1 cellular context compared by ENCODE assay signal in the genomic region with DNA sequence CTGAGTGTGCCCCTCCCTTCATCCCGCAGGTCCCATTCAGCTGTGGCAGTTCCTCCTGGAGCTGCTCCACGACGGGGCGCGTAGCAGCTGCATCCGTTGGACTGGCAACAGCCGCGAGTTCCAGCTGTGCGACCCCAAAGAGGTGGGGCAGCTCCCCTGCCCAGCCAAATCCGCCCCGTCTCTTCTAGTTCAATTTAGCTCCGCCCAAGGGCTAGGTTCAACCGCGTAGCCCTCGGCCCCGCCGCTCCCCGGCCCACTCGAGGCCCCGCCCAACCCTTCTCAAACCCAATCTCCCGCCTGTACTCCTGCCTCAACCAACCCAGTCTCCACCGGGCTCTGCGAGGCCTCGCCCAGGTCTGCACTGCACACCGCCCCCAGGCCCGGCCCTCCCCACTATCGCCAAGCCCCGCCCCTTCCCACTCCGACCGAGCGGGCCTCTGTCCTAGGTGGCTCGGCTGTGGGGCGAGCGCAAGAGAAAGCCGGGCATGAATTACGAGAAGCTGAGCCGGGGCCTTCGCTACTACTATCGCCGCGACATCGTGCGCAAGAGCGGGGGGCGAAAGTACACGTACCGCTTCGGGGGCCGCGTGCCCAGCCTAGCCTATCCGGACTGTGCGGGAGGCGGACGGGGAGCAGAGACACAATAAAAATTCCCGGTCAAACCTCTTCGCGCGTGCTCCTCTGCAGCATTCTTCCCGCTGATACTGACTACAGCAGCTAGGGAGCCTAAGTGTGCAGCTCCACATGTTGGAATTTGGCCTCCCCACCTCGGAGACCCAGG.
TF ChIP-seq lines count a peak whose summit lies in the region.

No MANE protein-coding gene starts in this region.

TF ChIP-seq in HepG2, 621 proteins besides CTCF, POLR2A, EP300 and RAD21 (continues in another document):
- TF ChIP-seq ZNF724P (CRISPR knock-in tag; IDR thresholded peaks at IDR 0.05; ENCODE audit: borderline replicate concordance) = 0 out of 2 replicates have a peak, but pooled peaks have one; percentile 37
- TF ChIP-seq GTF3A (CRISPR knock-in tag; conservative IDR thresholded peaks at IDR 0.05) = no peak
- 0 out of 2 replicates have a peak, but pooled peaks have one; percentile 1 for TF ChIP-seq IRF2 (CRISPR knock-in tag; IDR thresholded peaks at IDR 0.05)
- peak; percentile 61; the same call in 1 of the 2 replicates for TF ChIP-seq FOXC1 (CRISPR knock-in tag; IDR thresholded peaks at IDR 0.05; ENCODE audit: borderline replicate concordance)
- TF ChIP-seq POGZ (CRISPR knock-in tag; IDR thresholded peaks at IDR 0.05) = peak; percentile 66
- peak; percentile 56 for TF ChIP-seq GABPB1 (CRISPR knock-in tag; IDR thresholded peaks at IDR 0.05)
- TF ChIP-seq MZF1 (CRISPR knock-in tag; IDR thresholded peaks at IDR 0.05; ENCODE audit: borderline replicate concordance) = no peak
- TF ChIP-seq, protein P1, sequence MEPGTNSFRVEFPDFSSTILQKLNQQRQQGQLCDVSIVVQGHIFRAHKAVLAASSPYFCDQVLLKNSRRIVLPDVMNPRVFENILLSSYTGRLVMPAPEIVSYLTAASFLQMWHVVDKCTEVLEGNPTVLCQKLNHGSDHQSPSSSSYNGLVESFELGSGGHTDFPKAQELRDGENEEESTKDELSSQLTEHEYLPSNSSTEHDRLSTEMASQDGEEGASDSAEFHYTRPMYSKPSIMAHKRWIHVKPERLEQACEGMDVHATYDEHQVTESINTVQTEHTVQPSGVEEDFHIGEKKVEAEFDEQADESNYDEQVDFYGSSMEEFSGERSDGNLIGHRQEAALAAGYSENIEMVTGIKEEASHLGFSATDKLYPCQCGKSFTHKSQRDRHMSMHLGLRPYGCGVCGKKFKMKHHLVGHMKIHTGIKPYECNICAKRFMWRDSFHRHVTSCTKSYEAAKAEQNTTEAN (CRISPR knock-in tag; conservative IDR thresholded peaks at IDR 0.05) = 0 out of 2 replicates have a peak, but pooled peaks have one; percentile 27
- TF ChIP-seq NCOA2 (CRISPR knock-in tag; IDR thresholded peaks at IDR 0.05) = no peak
- no peak for TF ChIP-seq LCORL (IDR thresholded peaks at IDR 0.05)
- peak; percentile 78; the same call in 1 of the 2 replicates for TF ChIP-seq LCORL (CRISPR knock-in tag; IDR thresholded peaks at IDR 0.05)
- peak; percentile 58 for TF ChIP-seq PHF8 (CRISPR knock-in tag; IDR thresholded peaks at IDR 0.05)
- no peak for TF ChIP-seq KAT7 (CRISPR knock-in tag; IDR thresholded peaks at IDR 0.05; ENCODE audit: borderline replicate concordance)
- TF ChIP-seq ZNF263 (CRISPR knock-in tag; IDR thresholded peaks at IDR 0.05) = 0 out of 2 replicates have a peak, but pooled peaks have one; percentile 11
- TF ChIP-seq FOXP1 (IDR thresholded peaks at IDR 0.05) = no peak
- TF ChIP-seq FOXP1 (CRISPR knock-in tag; IDR thresholded peaks at IDR 0.05) = no peak
- 0 out of 2 replicates have a peak, but pooled peaks have one; percentile 38 for TF ChIP-seq ZNF878 (CRISPR knock-in tag; IDR thresholded peaks at IDR 0.05)
- TF ChIP-seq, protein P2, sequence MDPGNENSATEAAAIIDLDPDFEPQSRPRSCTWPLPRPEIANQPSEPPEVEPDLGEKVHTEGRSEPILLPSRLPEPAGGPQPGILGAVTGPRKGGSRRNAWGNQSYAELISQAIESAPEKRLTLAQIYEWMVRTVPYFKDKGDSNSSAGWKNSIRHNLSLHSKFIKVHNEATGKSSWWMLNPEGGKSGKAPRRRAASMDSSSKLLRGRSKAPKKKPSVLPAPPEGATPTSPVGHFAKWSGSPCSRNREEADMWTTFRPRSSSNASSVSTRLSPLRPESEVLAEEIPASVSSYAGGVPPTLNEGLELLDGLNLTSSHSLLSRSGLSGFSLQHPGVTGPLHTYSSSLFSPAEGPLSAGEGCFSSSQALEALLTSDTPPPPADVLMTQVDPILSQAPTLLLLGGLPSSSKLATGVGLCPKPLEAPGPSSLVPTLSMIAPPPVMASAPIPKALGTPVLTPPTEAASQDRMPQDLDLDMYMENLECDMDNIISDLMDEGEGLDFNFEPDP (CRISPR knock-in tag; conservative IDR thresholded peaks at IDR 0.05) = no peak
- no peak for TF ChIP-seq ZNF232 (CRISPR knock-in tag; IDR thresholded peaks at IDR 0.05; ENCODE audit: borderline replicate concordance)
- peak; percentile 11 for TF ChIP-seq ZNF747 (CRISPR knock-in tag; IDR thresholded peaks at IDR 0.05; ENCODE audit: borderline replicate concordance)
- TF ChIP-seq ZNF768 (CRISPR knock-in tag; IDR thresholded peaks at IDR 0.05) = peak; percentile 25; the same call in 1 of the 2 replicates
- TF ChIP-seq ZNF782 (CRISPR knock-in tag; IDR thresholded peaks at IDR 0.05; ENCODE audit: borderline replicate concordance) = peak; percentile 25; the same call in 1 of the 2 replicates
- TF ChIP-seq, protein P3, sequence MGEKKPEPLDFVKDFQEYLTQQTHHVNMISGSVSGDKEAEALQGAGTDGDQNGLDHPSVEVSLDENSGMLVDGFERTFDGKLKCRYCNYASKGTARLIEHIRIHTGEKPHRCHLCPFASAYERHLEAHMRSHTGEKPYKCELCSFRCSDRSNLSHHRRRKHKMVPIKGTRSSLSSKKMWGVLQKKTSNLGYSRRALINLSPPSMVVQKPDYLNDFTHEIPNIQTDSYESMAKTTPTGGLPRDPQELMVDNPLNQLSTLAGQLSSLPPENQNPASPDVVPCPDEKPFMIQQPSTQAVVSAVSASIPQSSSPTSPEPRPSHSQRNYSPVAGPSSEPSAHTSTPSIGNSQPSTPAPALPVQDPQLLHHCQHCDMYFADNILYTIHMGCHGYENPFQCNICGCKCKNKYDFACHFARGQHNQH (CRISPR knock-in tag; IDR thresholded peaks at IDR 0.05) = peak; percentile 25; the same call in 1 of the 2 replicates
- TF ChIP-seq SAP130 (CRISPR knock-in tag; IDR thresholded peaks at IDR 0.05; ENCODE audit: low read depth) = peak; percentile 60; the same call in 1 of the 2 replicates
- peak; percentile 60; the same call in 1 of the 2 replicates for TF ChIP-seq ZNF564 (CRISPR knock-in tag; IDR thresholded peaks at IDR 0.05)
- TF ChIP-seq, protein P4, sequence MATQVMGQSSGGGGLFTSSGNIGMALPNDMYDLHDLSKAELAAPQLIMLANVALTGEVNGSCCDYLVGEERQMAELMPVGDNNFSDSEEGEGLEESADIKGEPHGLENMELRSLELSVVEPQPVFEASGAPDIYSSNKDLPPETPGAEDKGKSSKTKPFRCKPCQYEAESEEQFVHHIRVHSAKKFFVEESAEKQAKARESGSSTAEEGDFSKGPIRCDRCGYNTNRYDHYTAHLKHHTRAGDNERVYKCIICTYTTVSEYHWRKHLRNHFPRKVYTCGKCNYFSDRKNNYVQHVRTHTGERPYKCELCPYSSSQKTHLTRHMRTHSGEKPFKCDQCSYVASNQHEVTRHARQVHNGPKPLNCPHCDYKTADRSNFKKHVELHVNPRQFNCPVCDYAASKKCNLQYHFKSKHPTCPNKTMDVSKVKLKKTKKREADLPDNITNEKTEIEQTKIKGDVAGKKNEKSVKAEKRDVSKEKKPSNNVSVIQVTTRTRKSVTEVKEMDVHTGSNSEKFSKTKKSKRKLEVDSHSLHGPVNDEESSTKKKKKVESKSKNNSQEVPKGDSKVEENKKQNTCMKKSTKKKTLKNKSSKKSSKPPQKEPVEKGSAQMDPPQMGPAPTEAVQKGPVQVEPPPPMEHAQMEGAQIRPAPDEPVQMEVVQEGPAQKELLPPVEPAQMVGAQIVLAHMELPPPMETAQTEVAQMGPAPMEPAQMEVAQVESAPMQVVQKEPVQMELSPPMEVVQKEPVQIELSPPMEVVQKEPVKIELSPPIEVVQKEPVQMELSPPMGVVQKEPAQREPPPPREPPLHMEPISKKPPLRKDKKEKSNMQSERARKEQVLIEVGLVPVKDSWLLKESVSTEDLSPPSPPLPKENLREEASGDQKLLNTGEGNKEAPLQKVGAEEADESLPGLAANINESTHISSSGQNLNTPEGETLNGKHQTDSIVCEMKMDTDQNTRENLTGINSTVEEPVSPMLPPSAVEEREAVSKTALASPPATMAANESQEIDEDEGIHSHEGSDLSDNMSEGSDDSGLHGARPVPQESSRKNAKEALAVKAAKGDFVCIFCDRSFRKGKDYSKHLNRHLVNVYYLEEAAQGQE (IDR thresholded peaks at IDR 0.05; ENCODE audit: borderline replicate concordance in 1 of 2, low read depth in 1 of 2, low read length in 2 of 2) = peak; percentile 13 to 54; a peak in 3 of 4 replicates
- TF ChIP-seq, protein P5, sequence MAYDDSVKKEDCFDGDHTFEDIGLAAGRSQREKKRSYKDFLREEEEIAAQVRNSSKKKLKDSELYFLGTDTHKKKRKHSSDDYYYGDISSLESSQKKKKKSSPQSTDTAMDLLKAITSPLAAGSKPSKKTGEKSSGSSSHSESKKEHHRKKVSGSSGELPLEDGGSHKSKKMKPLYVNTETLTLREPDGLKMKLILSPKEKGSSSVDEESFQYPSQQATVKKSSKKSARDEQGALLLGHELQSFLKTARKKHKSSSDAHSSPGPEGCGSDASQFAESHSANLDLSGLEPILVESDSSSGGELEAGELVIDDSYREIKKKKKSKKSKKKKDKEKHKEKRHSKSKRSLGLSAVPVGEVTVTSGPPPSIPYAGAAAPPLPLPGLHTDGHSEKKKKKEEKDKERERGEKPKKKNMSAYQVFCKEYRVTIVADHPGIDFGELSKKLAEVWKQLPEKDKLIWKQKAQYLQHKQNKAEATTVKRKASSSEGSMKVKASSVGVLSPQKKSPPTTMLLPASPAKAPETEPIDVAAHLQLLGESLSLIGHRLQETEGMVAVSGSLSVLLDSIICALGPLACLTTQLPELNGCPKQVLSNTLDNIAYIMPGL (CRISPR knock-in tag; IDR thresholded peaks at IDR 0.05; ENCODE audit: borderline replicate concordance in 1 of 2, low read depth in 1 of 2) = 0 out of 4 replicates have a peak, but pooled peaks of 1 of the 2 experiments have one; percentile 52
- 0 out of 2 replicates have a peak, but pooled peaks have one; percentile 21 for TF ChIP-seq HES4 (CRISPR knock-in tag; IDR thresholded peaks at IDR 0.05; ENCODE audit: borderline replicate concordance)
- TF ChIP-seq, protein P6, sequence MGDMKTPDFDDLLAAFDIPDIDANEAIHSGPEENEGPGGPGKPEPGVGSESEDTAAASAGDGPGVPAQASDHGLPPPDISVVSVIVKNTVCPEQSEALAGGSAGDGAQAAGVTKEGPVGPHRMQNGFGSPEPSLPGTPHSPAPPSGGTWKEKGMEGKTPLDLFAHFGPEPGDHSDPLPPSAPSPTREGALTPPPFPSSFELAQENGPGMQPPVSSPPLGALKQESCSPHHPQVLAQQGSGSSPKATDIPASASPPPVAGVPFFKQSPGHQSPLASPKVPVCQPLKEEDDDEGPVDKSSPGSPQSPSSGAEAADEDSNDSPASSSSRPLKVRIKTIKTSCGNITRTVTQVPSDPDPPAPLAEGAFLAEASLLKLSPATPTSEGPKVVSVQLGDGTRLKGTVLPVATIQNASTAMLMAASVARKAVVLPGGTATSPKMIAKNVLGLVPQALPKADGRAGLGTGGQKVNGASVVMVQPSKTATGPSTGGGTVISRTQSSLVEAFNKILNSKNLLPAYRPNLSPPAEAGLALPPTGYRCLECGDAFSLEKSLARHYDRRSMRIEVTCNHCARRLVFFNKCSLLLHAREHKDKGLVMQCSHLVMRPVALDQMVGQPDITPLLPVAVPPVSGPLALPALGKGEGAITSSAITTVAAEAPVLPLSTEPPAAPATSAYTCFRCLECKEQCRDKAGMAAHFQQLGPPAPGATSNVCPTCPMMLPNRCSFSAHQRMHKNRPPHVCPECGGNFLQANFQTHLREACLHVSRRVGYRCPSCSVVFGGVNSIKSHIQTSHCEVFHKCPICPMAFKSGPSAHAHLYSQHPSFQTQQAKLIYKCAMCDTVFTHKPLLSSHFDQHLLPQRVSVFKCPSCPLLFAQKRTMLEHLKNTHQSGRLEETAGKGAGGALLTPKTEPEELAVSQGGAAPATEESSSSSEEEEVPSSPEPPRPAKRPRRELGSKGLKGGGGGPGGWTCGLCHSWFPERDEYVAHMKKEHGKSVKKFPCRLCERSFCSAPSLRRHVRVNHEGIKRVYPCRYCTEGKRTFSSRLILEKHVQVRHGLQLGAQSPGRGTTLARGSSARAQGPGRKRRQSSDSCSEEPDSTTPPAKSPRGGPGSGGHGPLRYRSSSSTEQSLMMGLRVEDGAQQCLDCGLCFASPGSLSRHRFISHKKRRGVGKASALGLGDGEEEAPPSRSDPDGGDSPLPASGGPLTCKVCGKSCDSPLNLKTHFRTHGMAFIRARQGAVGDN (CRISPR knock-in tag; IDR thresholded peaks at IDR 0.05) = peak; percentile 85
- no peak for TF ChIP-seq ZNF780A (CRISPR knock-in tag; IDR thresholded peaks at IDR 0.05)
- peak; percentile 18; the same call in 1 of the 2 replicates for TF ChIP-seq ZNF607 (CRISPR knock-in tag; IDR thresholded peaks at IDR 0.05; ENCODE audit: borderline replicate concordance)
- TF ChIP-seq IRX3 (CRISPR knock-in tag; IDR thresholded peaks at IDR 0.05; ENCODE audit: borderline replicate concordance, low read depth) = no peak
- TF ChIP-seq, protein P7, sequence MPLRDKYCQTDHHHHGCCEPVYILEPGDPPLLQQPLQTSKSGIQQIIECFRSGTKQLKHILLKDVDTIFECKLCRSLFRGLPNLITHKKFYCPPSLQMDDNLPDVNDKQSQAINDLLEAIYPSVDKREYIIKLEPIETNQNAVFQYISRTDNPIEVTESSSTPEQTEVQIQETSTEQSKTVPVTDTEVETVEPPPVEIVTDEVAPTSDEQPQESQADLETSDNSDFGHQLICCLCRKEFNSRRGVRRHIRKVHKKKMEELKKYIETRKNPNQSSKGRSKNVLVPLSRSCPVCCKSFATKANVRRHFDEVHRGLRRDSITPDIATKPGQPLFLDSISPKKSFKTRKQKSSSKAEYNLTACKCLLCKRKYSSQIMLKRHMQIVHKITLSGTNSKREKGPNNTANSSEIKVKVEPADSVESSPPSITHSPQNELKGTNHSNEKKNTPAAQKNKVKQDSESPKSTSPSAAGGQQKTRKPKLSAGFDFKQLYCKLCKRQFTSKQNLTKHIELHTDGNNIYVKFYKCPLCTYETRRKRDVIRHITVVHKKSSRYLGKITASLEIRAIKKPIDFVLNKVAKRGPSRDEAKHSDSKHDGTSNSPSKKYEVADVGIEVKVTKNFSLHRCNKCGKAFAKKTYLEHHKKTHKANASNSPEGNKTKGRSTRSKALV (CRISPR knock-in tag; IDR thresholded peaks at IDR 0.05) = no peak; the same call in 1 of the 2 replicates
- TF ChIP-seq ZNF138 (CRISPR knock-in tag; IDR thresholded peaks at IDR 0.05; ENCODE audit: low read depth) = 0 out of 2 replicates have a peak, but pooled peaks have one; percentile 61
- TF ChIP-seq, protein P8, sequence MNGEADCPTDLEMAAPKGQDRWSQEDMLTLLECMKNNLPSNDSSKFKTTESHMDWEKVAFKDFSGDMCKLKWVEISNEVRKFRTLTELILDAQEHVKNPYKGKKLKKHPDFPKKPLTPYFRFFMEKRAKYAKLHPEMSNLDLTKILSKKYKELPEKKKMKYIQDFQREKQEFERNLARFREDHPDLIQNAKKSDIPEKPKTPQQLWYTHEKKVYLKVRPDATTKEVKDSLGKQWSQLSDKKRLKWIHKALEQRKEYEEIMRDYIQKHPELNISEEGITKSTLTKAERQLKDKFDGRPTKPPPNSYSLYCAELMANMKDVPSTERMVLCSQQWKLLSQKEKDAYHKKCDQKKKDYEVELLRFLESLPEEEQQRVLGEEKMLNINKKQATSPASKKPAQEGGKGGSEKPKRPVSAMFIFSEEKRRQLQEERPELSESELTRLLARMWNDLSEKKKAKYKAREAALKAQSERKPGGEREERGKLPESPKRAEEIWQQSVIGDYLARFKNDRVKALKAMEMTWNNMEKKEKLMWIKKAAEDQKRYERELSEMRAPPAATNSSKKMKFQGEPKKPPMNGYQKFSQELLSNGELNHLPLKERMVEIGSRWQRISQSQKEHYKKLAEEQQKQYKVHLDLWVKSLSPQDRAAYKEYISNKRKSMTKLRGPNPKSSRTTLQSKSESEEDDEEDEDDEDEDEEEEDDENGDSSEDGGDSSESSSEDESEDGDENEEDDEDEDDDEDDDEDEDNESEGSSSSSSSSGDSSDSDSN (CRISPR knock-in tag; IDR thresholded peaks at IDR 0.05) = peak; percentile 48; the same call in 1 of the 2 replicates
- TF ChIP-seq SALL1 (CRISPR knock-in tag; IDR thresholded peaks at IDR 0.05) = 0 out of 2 replicates have a peak, but pooled peaks have one; percentile 35
- no peak for TF ChIP-seq JARID2 (CRISPR knock-in tag; IDR thresholded peaks at IDR 0.05; ENCODE audit: insufficient replicate concordance)
- TF ChIP-seq ZNF235 (CRISPR knock-in tag; IDR thresholded peaks at IDR 0.05; ENCODE audit: borderline replicate concordance) = peak; percentile 87
